15 cellular contexts compared by ENCODE assay signal in genomic region chr3:153897842-153898241, GRCh38.
DNase-seq lines count a peak whose midpoint lies in the region; ATAC-seq and TF ChIP-seq lines count a peak whose summit lies in the region.
"Had no signal": no experiment of that assay in that cellular context is flagged by ENCODE, and none has a peak within 500 bp of the region (broad histone marks: within the 10 kb centered on the region; RNA-seq: fewer than 3 reads in every experiment).

No MANE protein-coding gene starts in this region.

- no peaks in the 10 kb centered on the region for H3K36me3 ChIP-seq in right lobe of liver
- no peaks in the 10 kb centered on the region for H3K36me3 ChIP-seq in upper lobe of left lung
- H3K36me3 ChIP-seq: breast epithelium, tibial artery had no signal

- ATAC-seq in GM18499 (IDR thresholded peaks at IDR 0.05; ENCODE audit: insufficient read depth, unreplicated experiment) (peak; percentile 78), GM19438 (IDR thresholded peaks at IDR 0.05; ENCODE audit: low read depth, unreplicated experiment) (peak; percentile 71), HG02678 (IDR thresholded peaks at IDR 0.05; ENCODE audit: unreplicated experiment) (peak; percentile 78), HG03196 (IDR thresholded peaks at IDR 0.05; ENCODE audit: unreplicated experiment) (peak; percentile 80), right lobe of liver (no peak), upper lobe of left lung (ENCODE audit: low FRiP score in 2 of 2) (no peak)
- ATAC-seq: A549, natural killer cell had no signal

- no peak for TF ChIP-seq EP300 in upper lobe of left lung (IDR thresholded peaks at IDR 0.05)

- H3K9me3 ChIP-seq in right lobe of liver (no peaks in the 10 kb centered on the region), upper lobe of left lung (no peaks in the 10 kb centered on the region)
- H3K9me3 ChIP-seq: A549, breast epithelium, tibial artery had no signal

- no peak for TF ChIP-seq CTCF in right lobe of liver (IDR thresholded peaks at IDR 0.05)
- TF ChIP-seq CTCF in upper lobe of left lung (IDR thresholded peaks at IDR 0.05): no peak

- H3K4me3 ChIP-seq in right lobe of liver (no peak overlapping the region), upper lobe of left lung (no peak overlapping the region)
- H3K4me3 ChIP-seq: A549, breast epithelium, tibial artery had no signal

- H3K27ac ChIP-seq in right lobe of liver (no peak overlapping the region), upper lobe of left lung (no peak overlapping the region)
- H3K27ac ChIP-seq: A549, breast epithelium, tibial artery had no signal

- DNase-seq in stimulated activated CD4-positive, alpha-beta T cell treated with anti-CD3 and anti-CD28 coated beads, Interleukin-2, amount 100 ng/mL, for 24 hours: no peak
- DNase-seq in right lobe of liver: no peak
- DNase-seq in upper lobe of left lung: no peak
- no peak for DNase-seq in SK-N-DZ (ENCODE audit: low spot score)
- DNase-seq: activated CD4-positive, alpha-beta T cell treated with anti-CD3 and anti-CD28 coated beads, Interleukin-2, amount 50 U/mL, for 1 hour; activated effector memory CD4-positive, alpha-beta T cell treated with Interleukin-2 at 50 U/mL for 16 hours; Calu3; natural killer cell; tibial artery had no signal

- H3K27me3 ChIP-seq in right lobe of liver (no peaks in the 10 kb centered on the region), upper lobe of left lung (no peaks in the 10 kb centered on the region)
- H3K27me3 ChIP-seq: breast epithelium, tibial artery had no signal

- H3K4me1 ChIP-seq in right lobe of liver: no peaks in the 10 kb centered on the region
- no peaks in the 10 kb centered on the region for H3K4me1 ChIP-seq in upper lobe of left lung
- H3K4me1 ChIP-seq: A549, breast epithelium, tibial artery had no signal

- TF ChIP-seq POLR2A in right lobe of liver (IDR thresholded peaks at IDR 0.05) (no peak), upper lobe of left lung (IDR thresholded peaks at IDR 0.05) (no peak)

- intact Hi-C loops in right lobe of liver (cut with DNase I): no loop called here

Comparison
In these comparisons a context has a peak if more than half of its experiments do, and no peak if none do; other contexts are left out.
1. ATAC-seq: peak in GM18499 (single experiment), GM19438 (single experiment), HG02678 (single experiment) and HG03196 (single experiment); none in right lobe of liver (0 of 4) and upper lobe of left lung (0 of 2).